ENCODE assay signal across 8 cellular contexts in the genomic region with DNA sequence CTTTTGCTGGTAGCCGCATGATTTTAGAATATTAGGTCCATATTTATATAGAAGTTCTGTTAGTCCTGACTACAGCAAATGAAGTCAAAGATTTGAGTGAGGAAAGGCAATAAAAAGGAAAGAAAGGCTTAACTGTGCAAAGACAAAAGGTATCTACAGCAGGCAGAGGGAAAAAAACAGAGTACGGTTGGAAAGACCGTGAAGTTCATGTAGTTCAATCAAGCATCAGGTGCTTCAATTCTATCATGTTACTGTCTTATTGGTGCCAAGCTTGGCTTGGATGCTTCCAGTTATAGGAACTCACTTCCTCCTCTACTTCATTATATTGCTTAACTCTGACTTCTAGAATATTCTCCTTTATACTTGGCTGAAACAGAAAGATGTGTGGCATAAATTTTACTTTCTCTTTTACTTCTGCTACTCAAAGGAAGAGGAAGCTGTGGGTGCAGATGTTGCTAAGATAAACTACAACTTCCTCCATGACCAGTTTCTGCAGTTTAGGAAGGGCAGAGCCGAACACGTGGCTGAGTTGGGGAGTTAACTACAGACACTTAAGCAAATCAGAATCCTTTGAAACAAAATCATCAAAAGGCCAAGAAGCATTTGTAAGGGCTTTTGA. TPM values are rescaled to one million over a fixed set of nuclear protein-coding genes. Genes with fewer than 3 reads are reported as not detected.
DNase-seq lines count a peak whose midpoint lies in the region; ATAC-seq, FAIRE-seq and TF ChIP-seq lines count a peak whose summit lies in the region.

No MANE protein-coding gene starts in this region.

- H3K9ac ChIP-seq in endothelial cell of umbilical vein (replicated peaks; ENCODE audit: extremely low read depth, insufficient read depth, low read length): no peak overlapping the region

- TF ChIP-seq CTCF in endothelial cell of umbilical vein (IDR thresholded peaks at IDR 0.05; ENCODE audit: extremely low read depth in 1 of 2, insufficient read depth in 1 of 2, low read depth in 1 of 2, low read length in 2 of 2): no peak

- dilution Hi-C loops in endothelial cell of umbilical vein (cut with MboI; ENCODE audit: extremely low pct_ligation_motif_present, low sequenced_read_pairs): no loop called here

- peaks cover 27% of the 10 kb centered on the region for H3K4me1 ChIP-seq in endothelial cell of umbilical vein (ENCODE audit: control insufficient read depth, extremely low read depth, insufficient read depth, low read length)

- POLR2A ChIA-PET in endothelial cell of umbilical vein (lab: Charles Lee): no interaction called here

- no peaks in the 10 kb centered on the region for H3K9me3 ChIP-seq in endothelial cell of umbilical vein (replicated peaks; ENCODE audit: control insufficient read depth, insufficient read depth, low read length)

- H3K9me1 ChIP-seq in endothelial cell of umbilical vein (replicated peaks; ENCODE audit: control insufficient read depth, extremely low read depth, insufficient read depth, low read length): no peaks in the 10 kb centered on the region

- H3K27me3 ChIP-seq in endothelial cell of umbilical vein (ENCODE audit: control insufficient read depth in 2 of 2, insufficient read depth in 2 of 2, low read length in 2 of 2): no peaks in the 10 kb centered on the region

- H3K4me3 ChIP-seq in endothelial cell of umbilical vein (replicated peaks in 1 of 3; ENCODE audit: insufficient read depth in 1 of 3, low read depth in 1 of 3, low read length in 3 of 3): no peak overlapping the region

- intact Hi-C loops in endothelial cell of umbilical vein (cut with micrococcal nuclease): loop anchor here (2.0 kb wide), 2 partner anchors 197 to 375 kb away; no protein-coding TSS in a partner anchor

- no peaks in the 10 kb centered on the region for H3K36me3 ChIP-seq in endothelial cell of umbilical vein (ENCODE audit: control insufficient read depth in 2 of 2, extremely low read depth in 1 of 2, insufficient read depth in 2 of 2, low read length in 2 of 2)

- ATAC-seq in GM19463 (IDR thresholded peaks at IDR 0.05; ENCODE audit: unreplicated experiment) (peak; percentile 97), HG03521 (IDR thresholded peaks at IDR 0.05; ENCODE audit: unreplicated experiment) (peak; percentile 99)

- CTCF ChIA-PET in endothelial cell of umbilical vein (lab: Charles Lee): interaction anchor here (1.2 to 2.3 kb wide), 4 partner anchors 23 to 346 kb away, joined by 3 to 11 read pairs (median 8); no protein-coding TSS in a partner anchor

- no peaks in the 10 kb centered on the region for H3K79me2 ChIP-seq in endothelial cell of umbilical vein (ENCODE audit: control insufficient read depth, insufficient read depth, low read length)

- peak; percentile 76 for DNase-seq in Ammon's horn (ENCODE audit: low spot score)
- peak; percentile 66 to 72 for DNase-seq in activated CD4-positive, alpha-beta T cell treated with anti-CD3 and anti-CD28 coated beads for 4 hours
- peak; percentile 50 for DNase-seq in endothelial cell of umbilical vein (ENCODE audit: low read depth, low spot score)
- DNase-seq in stimulated activated CD4-positive, alpha-beta T cell treated with anti-CD3 and anti-CD28 coated beads, Interleukin-15, amount 100 ng/mL, for 24 hours: peak; percentile 75
- no peak for DNase-seq in urothelium cell line (ENCODE audit: low spot score)
- no peak for DNase-seq in mesenteric fat pad (ENCODE audit: low spot score)

- peak overlapping the region; percentile 21 for H3K27ac ChIP-seq in endothelial cell of umbilical vein (ENCODE audit: insufficient read depth, low read depth, low read length)

- FAIRE-seq in endothelial cell of umbilical vein (lab: Jason Lieb, UNC) (no peak), urothelium cell line (lab: Jason Lieb, UNC) (no peak)

- no TSS peak for BruUV-seq in endothelial cell of umbilical vein (replicated peaks; lab: Mats Ljungman, UMichigan)

- peak overlapping the region; percentile 9 for H3K4me2 ChIP-seq in endothelial cell of umbilical vein (ENCODE audit: insufficient read depth, low read length)

- peak overlapping the region; percentile 73 for H2AFZ ChIP-seq in endothelial cell of umbilical vein (ENCODE audit: low read depth, low read length)

- no peaks in the 10 kb centered on the region for H4K20me1 ChIP-seq in endothelial cell of umbilical vein (replicated peaks; ENCODE audit: control insufficient read depth, extremely low read depth, insufficient read depth, low read length)

- no peak for TF ChIP-seq POLR2A in endothelial cell of umbilical vein (IDR thresholded peaks at IDR 0.05; ENCODE audit: low read depth, low read length)

TF ChIP-seq in endothelial cell of umbilical vein, 7 proteins besides CTCF, POLR2A, EP300 and RAD21:
- TF ChIP-seq GATA2 (IDR thresholded peaks at IDR 0.05; ENCODE audit: insufficient read depth, insufficient read length, low read depth, low read length): peak; percentile 84
- TF ChIP-seq, protein P1, sequence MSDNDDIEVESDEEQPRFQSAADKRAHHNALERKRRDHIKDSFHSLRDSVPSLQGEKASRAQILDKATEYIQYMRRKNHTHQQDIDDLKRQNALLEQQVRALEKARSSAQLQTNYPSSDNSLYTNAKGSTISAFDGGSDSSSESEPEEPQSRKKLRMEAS (IDR thresholded peaks at IDR 0.05; ENCODE audit: insufficient read depth, insufficient read length): peak; percentile 73
- TF ChIP-seq MYC (IDR thresholded peaks at IDR 0.05; ENCODE audit: low read depth, low read length): no peak

RNA-seq across cellular contexts. Expression of gene PLCXD2, which starts 6.7 kb away (rescaled TPM):
- total RNA-seq in endothelial cell of umbilical vein: 2.6 and 3.3 TPM in 2 replicates
- 0.96 and 1.2 TPM in 2 replicates for polyA plus RNA-seq in endothelial cell of umbilical vein
- polyA plus RNA-seq in endothelial cell of umbilical vein (2011; cell fraction: cytosol; rRNA removed): 0.57 and 0.75 TPM in 2 replicates
- 4.9 and 5.2 TPM in 2 replicates for polyA plus RNA-seq in endothelial cell of umbilical vein (2011; cell fraction: nucleus; rRNA removed)
- polyA plus RNA-seq in endothelial cell of umbilical vein (2012): 2.4 and 3.3 TPM in 2 replicates
- polyA minus RNA-seq in endothelial cell of umbilical vein: 5.2 and 7.9 TPM in 2 replicates
- 1.6 TPM for polyA minus RNA-seq in endothelial cell of umbilical vein (2011; cell fraction: cytosol; rRNA and poly(A)+ RNA removed)
- polyA minus RNA-seq in endothelial cell of umbilical vein (2011; cell fraction: nucleus; rRNA and poly(A)+ RNA removed): 6.4 and 7.1 TPM in 2 replicates
- 0.64 TPM for total RNA-seq in mesenteric fat pad

Comparison
In these comparisons a context has a peak if more than half of its experiments do, and no peak if none do; other contexts are left out.
1. DNase-seq: peak in Ammon's horn (single experiment), activated CD4-positive, alpha-beta T cell treated with anti-CD3 and anti-CD28 coated beads for 4 hours (2 of 2), endothelial cell of umbilical vein (single experiment) and stimulated activated CD4-positive, alpha-beta T cell treated with anti-CD3 and anti-CD28 coated beads, Interleukin-15, amount 100 ng/mL, for 24 hours (single experiment); none in urothelium cell line (single experiment) and mesenteric fat pad (single experiment).